ENCODE assay signal across 1 cellular context in genomic region chr3:180188512-180189309, GRCh38.
TF ChIP-seq lines count a peak whose summit lies in the region.

No MANE protein-coding gene starts in this region.

TF ChIP-seq in GM12878, 131 proteins besides CTCF, POLR2A, EP300 and RAD21 (continued from another document):
- TF ChIP-seq, protein P1, sequence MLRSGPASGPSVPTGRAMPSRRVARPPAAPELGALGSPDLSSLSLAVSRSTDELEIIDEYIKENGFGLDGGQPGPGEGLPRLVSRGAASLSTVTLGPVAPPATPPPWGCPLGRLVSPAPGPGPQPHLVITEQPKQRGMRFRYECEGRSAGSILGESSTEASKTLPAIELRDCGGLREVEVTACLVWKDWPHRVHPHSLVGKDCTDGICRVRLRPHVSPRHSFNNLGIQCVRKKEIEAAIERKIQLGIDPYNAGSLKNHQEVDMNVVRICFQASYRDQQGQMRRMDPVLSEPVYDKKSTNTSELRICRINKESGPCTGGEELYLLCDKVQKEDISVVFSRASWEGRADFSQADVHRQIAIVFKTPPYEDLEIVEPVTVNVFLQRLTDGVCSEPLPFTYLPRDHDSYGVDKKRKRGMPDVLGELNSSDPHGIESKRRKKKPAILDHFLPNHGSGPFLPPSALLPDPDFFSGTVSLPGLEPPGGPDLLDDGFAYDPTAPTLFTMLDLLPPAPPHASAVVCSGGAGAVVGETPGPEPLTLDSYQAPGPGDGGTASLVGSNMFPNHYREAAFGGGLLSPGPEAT (IDR thresholded peaks at IDR 0.05; ENCODE audit: low read depth) = no peak
- TF ChIP-seq CBX3 (IDR thresholded peaks at IDR 0.05; ENCODE audit: borderline replicate concordance, low read depth) (no peak), POLR2AphosphoS2 (IDR thresholded peaks at IDR 0.05; ENCODE audit: low read depth, low read length) (no peak), NFXL1 (IDR thresholded peaks at IDR 0.05; ENCODE audit: borderline replicate concordance) (no peak), JUND (IDR thresholded peaks at IDR 0.05; ENCODE audit: low read depth, low read length) (no peak), EED (IDR thresholded peaks at IDR 0.05; ENCODE audit: low read depth) (no peak), HCFC1 (IDR thresholded peaks at IDR 0.05; ENCODE audit: low read length) (no peak), PKNOX1 (IDR thresholded peaks at IDR 0.05) (no peak), BHLHE40 (IDR thresholded peaks at IDR 0.05; ENCODE audit: borderline replicate concordance in 1 of 2, low read depth in 2 of 2, low read length in 1 of 2) (no peak), POU2F2 (IDR thresholded peaks at IDR 0.05; ENCODE audit: borderline replicate concordance, low read depth, low read length) (no peak)
